In genomic region chr3:176566757-176567156, GRCh38 we compare ENCODE assay signal across 26 cellular contexts.
"Had no signal": no experiment of that assay in that cellular context is flagged by ENCODE, and none has a peak within 500 bp of the region (broad histone marks: within the 10 kb centered on the region; RNA-seq: fewer than 3 reads in every experiment).

No MANE protein-coding gene starts in this region.

- H3K4me1 ChIP-seq: ascending aorta, colonic mucosa, right lobe of liver, testis, uterus had no signal

- ATAC-seq: left colon; naive thymus-derived CD4-positive, alpha-beta T cell; right lobe of liver had no signal

- H3K27ac ChIP-seq: ascending aorta, cardiac muscle cell, colonic mucosa, ovary, right lobe of liver, testis, uterus, VCaP had no signal

- H3K36me3 ChIP-seq: ascending aorta, cardiac muscle cell, colonic mucosa, ovary, right lobe of liver, uterus had no signal

- H3K4me3 ChIP-seq: ascending aorta, cardiac muscle cell, colonic mucosa, ovary, right lobe of liver, testis, uterus had no signal

- DNase-seq: activated CD4-positive, alpha-beta T cell treated with anti-CD3 and anti-CD28 coated beads for 48 hours; activated CD4-positive, alpha-beta T cell treated with anti-CD3 and anti-CD28 coated beads, Interleukin-2, amount 50 U/mL, for 48 hours; activated CD8-positive, alpha-beta memory T cell treated with anti-CD3 and anti-CD28 coated beads for 24 hours; activated effector memory CD4-positive, alpha-beta T cell treated with anti-CD3 and anti-CD28 coated beads, Interleukin-2, amount 50 U/mL, for 16 hours; activated naive CD4-positive, alpha-beta T cell treated with anti-CD3 and anti-CD28 coated beads for 36 hours; activated naive CD8-positive, alpha-beta T cell treated with anti-CD3 and anti-CD28 coated beads for 36 hours; cerebellar nuclear complex; colonic mucosa; effector memory CD4-positive, alpha-beta T cell; head of caudate nucleus; hippocampal formation; immature natural killer cell; kidney; left colon; midbrain; naive thymus-derived CD4-positive, alpha-beta T cell; ovary; right lobe of liver; stimulated activated CD4-positive, alpha-beta T cell treated with anti-CD3 and anti-CD28 coated beads, Interleukin-2, amount 100 ng/mL, for 48 hours; stimulated activated naive CD4-positive, alpha-beta T cell treated with Interleukin-2 at 50 U/mL for 16 hours; T-helper 9 cell; testis; uterus had no signal

- H3K27me3 ChIP-seq: ascending aorta, cardiac muscle cell, colonic mucosa, ovary, right lobe of liver, testis, uterus had no signal

- H3K9me3 ChIP-seq: ascending aorta, colonic mucosa, ovary, right lobe of liver, testis, uterus had no signal
